19 cellular contexts compared by ENCODE assay signal in the genomic region with DNA sequence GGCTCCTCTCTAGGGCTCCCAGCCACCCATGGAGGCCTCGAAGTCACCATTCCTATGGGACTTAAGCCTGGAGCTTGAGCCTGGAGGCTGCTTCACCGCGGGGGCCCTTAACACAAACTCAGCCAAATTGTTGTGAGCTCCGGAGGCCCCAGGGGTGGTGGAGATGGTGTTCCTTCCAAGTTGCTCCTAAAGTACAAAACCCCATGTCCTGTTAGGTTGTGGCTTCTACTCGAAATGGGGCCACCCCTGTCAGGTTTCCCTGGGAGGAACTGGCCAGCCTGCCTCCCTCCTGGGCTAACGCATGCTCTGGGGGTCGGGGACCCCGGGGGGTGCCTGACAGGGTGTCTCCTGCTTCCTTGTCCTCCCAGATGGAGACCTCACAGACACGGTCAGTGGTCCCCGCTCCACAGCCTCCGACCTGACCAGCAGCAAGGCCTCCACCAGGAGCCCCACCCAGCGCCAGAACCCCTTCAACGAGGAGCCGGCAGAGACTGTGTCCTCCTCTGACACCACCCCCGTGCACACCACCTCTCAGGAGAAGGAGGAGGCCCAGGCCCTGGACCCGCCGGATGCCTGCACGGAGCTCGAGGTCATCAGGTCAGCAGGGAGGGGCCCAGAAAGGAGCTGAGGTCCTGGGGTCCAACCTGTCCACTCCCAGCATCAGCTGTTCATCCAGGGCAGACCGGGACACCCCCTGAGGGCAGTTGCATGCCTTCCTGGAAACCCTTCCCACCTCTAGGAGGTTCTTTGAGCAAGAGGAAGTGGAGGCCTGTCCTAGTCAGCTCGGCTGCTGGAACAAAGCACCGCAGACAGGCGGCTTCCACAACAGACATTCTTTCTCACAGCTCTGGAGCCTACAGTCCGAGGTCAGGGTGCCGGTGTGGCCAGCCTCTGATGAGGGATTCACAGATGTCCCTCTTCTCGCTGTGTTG. TPM values are rescaled to one million over a fixed set of nuclear protein-coding genes. Genes with fewer than 3 reads are reported as not detected.
"Had no signal": no experiment of that assay in that cellular context is flagged by ENCODE, and none has a peak within 500 bp of the region (broad histone marks: within the 10 kb centered on the region; RNA-seq: fewer than 3 reads in every experiment).

No MANE protein-coding gene starts in this region.

- H3K27me3 Mint-ChIP-seq: activated CD4-positive, alpha-beta memory T cell treated with anti-CD3 and anti-CD28 coated beads for 36 hours; naive thymus-derived CD4-positive, alpha-beta T cell had no signal

- H3K9me3 Mint-ChIP-seq: activated CD4-positive, alpha-beta memory T cell treated with anti-CD3 and anti-CD28 coated beads for 36 hours; activated T-cell treated with anti-CD3 and anti-CD28 coated beads, Interleukin-2, amount 50 U/mL, for 72 hours; naive thymus-derived CD4-positive, alpha-beta T cell had no signal

- H3K27ac ChIP-seq: lower lobe of right lung, prostate gland, right lobe of liver, spleen, upper lobe of right lung had no signal

- H3K27me3 ChIP-seq: right lobe of liver, spleen, upper lobe of right lung had no signal

- H3K4me3 ChIP-seq: lower lobe of right lung, prostate gland, right lobe of liver, spleen, upper lobe of right lung had no signal

- H3K4me1 Mint-ChIP-seq: naive thymus-derived CD4-positive, alpha-beta T cell had no signal

- H3K27ac Mint-ChIP-seq: activated CD4-positive, alpha-beta memory T cell treated with anti-CD3 and anti-CD28 coated beads for 36 hours; activated T-cell treated with anti-CD3 and anti-CD28 coated beads, Interleukin-2, amount 50 U/mL, for 72 hours had no signal

- H3K9me3 ChIP-seq: lower lobe of right lung, prostate gland, right lobe of liver, spleen, upper lobe of right lung had no signal

- H3K4me3 Mint-ChIP-seq: activated CD4-positive, alpha-beta memory T cell treated with anti-CD3 and anti-CD28 coated beads for 36 hours; activated T-cell treated with anti-CD3 and anti-CD28 coated beads, Interleukin-2, amount 50 U/mL, for 72 hours; naive thymus-derived CD4-positive, alpha-beta T cell had no signal

- ATAC-seq: activated T-cell treated with anti-CD3 and anti-CD28 coated beads, Interleukin-2, amount 50 U/mL, for 72 hours; left cardiac atrium; lower lobe of right lung; naive thymus-derived CD4-positive, alpha-beta T cell; right lobe of liver; upper lobe of right lung had no signal

- DNase-seq: activated CD4-positive, alpha-beta memory T cell treated with anti-CD3 and anti-CD28 coated beads for 36 hours; activated CD4-positive, alpha-beta T cell treated with anti-CD3 and anti-CD28 coated beads for 1 hour; activated naive CD4-positive, alpha-beta T cell; activated T-cell treated with anti-CD3 and anti-CD28 coated beads, Interleukin-2, amount 50 U/mL, for 72 hours; caudate nucleus; erythroblast; hypothalamus; left cardiac atrium; lower lobe of right lung; naive thymus-derived CD4-positive, alpha-beta T cell; nucleus accumbens; right lobe of liver; spleen; stimulated activated CD4-positive, alpha-beta T cell treated with anti-CD3 and anti-CD28 coated beads, Interleukin-2, amount 100 ng/mL, for 24 hours; stimulated activated naive CD4-positive, alpha-beta T cell treated with Interleukin-2 at 50 U/mL for 16 hours; SW 1271; upper lobe of right lung had no signal

- H3K4me1 ChIP-seq: lower lobe of right lung, prostate gland, right lobe of liver, upper lobe of right lung had no signal

RNA-seq across cellular contexts. Expression of gene TMEM82, which starts 17.1 kb away (rescaled TPM):
- total RNA-seq: activated CD4-positive, alpha-beta memory T cell treated with anti-CD3 and anti-CD28 coated beads for 36 hours; glomerular endothelial cell; left cardiac atrium; lower lobe of right lung; naive thymus-derived CD4-positive, alpha-beta T cell; prostate gland; spleen; upper lobe of right lung had no signal
- polyA plus RNA-seq: naive thymus-derived CD4-positive, alpha-beta T cell; spleen had no signal

RNA-seq across cellular contexts. Expression of gene FBLIM1, which starts 33.4 kb away (rescaled TPM):
- total RNA-seq: activated T-cell treated with anti-CD3 and anti-CD28 coated beads, Interleukin-2, amount 50 U/mL, for 72 hours had no signal
